24 cellular contexts compared by ENCODE assay signal in the genomic region with DNA sequence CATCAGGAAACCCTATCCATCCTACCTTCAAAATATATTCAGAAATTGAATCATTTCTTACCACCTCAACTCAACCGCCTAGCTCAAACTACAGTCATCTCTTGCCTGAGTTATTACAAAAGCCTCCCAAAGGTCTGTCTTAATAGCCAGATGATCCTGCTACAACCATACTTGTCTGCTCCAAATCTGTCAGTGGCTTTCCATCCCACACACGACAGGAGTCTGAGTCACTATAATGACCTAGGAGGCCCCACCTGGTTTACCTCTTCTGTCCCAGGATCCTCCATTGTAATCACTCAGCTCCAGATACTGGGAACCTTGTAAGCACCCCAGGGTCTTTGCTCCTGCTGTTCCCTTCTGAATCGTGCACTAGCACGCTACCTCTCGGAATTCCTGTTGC. TPM values are rescaled to one million over a fixed set of nuclear protein-coding genes. Genes with fewer than 3 reads are reported as not detected.
A peak's percentile ranks its signal among the peaks of the same experiment; 100 is the strongest.
DNase-seq lines count a peak whose midpoint lies in the region; ATAC-seq, FAIRE-seq and TF ChIP-seq lines count a peak whose summit lies in the region.
"Had no signal": no experiment of that assay in that cellular context is flagged by ENCODE, and none has a peak within 500 bp of the region (broad histone marks: within the 10 kb centered on the region; RNA-seq: fewer than 3 reads in every experiment).

No MANE protein-coding gene starts in this region.

- no peaks in the 10 kb centered on the region for H3K27me3 ChIP-seq in foreskin keratinocyte
- H3K27me3 ChIP-seq in dorsolateral prefrontal cortex: no peaks in the 10 kb centered on the region
- H3K27me3 ChIP-seq: BE2C had no signal

- H3K27ac Mint-ChIP-seq in activated T-cell treated with anti-CD3 and anti-CD28 coated beads, Interleukin-2, amount 50 U/mL, for 24 hours: peak overlapping the region; percentile 46
- H3K27ac Mint-ChIP-seq in activated T-helper 17 cell treated with anti-CD3 and anti-CD28 coated beads, Interleukin-2, amount 50 U/mL, for 72 hours: peak overlapping the region; percentile 77
- H3K27ac Mint-ChIP-seq: GM23338 had no signal

- FAIRE-seq in urothelium cell line (lab: Jason Lieb, UNC): no peak
- FAIRE-seq: D721Med, RCC 7860 had no signal

- H3K9me3 Mint-ChIP-seq in activated T-cell treated with anti-CD3 and anti-CD28 coated beads, Interleukin-2, amount 50 U/mL, for 24 hours: peaks cover 32% of the 10 kb centered on the region
- H3K9me3 Mint-ChIP-seq in activated T-helper 17 cell treated with anti-CD3 and anti-CD28 coated beads, Interleukin-2, amount 50 U/mL, for 72 hours: peaks cover 9% of the 10 kb centered on the region

- no peak for DNase-seq in activated T-cell treated with anti-CD3 and anti-CD28 coated beads, Interleukin-2, amount 50 U/mL, for 24 hours
- DNase-seq in activated T-cell treated with anti-CD3 and anti-CD28 coated beads, Interleukin-2, amount 50 U/mL, for 1 hour: no peak
- DNase-seq in stimulated activated CD4-positive, alpha-beta T cell treated with anti-CD3 and anti-CD28 coated beads, Interleukin-1b, Interleukin-23, amount 100 ng/mL, for 48 hours: peak; percentile 54
- no peak for DNase-seq in stimulated activated CD4-positive, alpha-beta T cell treated with anti-CD3 and anti-CD28 coated beads, Interleukin-2, amount 100 ng/mL, for 48 hours
- no peak for DNase-seq in foreskin keratinocyte
- DNase-seq in urothelium cell line (ENCODE audit: low spot score): no peak
- DNase-seq in dorsolateral prefrontal cortex: no peak
- DNase-seq: BE2C, DMS53, GDM1, KBM-7, MM.1S, NCI-H1048, NCI-H1417 treated with DMSO at 0.1 percent for 48 hours, NCI-H187, NCI-H446, NCI-H526 had no signal

- peaks cover 31% of the 10 kb centered on the region for H3K36me3 Mint-ChIP-seq in activated T-cell treated with anti-CD3 and anti-CD28 coated beads, Interleukin-2, amount 50 U/mL, for 24 hours (ENCODE audit: low read depth)
- H3K36me3 Mint-ChIP-seq in activated T-helper 17 cell treated with anti-CD3 and anti-CD28 coated beads, Interleukin-2, amount 50 U/mL, for 72 hours (ENCODE audit: low read depth): peaks cover 37% of the 10 kb centered on the region

- H3K27me3 Mint-ChIP-seq in activated T-cell treated with anti-CD3 and anti-CD28 coated beads, Interleukin-2, amount 50 U/mL, for 24 hours: no peaks in the 10 kb centered on the region
- H3K27me3 Mint-ChIP-seq in activated T-helper 17 cell treated with anti-CD3 and anti-CD28 coated beads, Interleukin-2, amount 50 U/mL, for 72 hours: no peaks in the 10 kb centered on the region

- no peak overlapping the region for H3K4me3 Mint-ChIP-seq in activated T-cell treated with anti-CD3 and anti-CD28 coated beads, Interleukin-2, amount 50 U/mL, for 24 hours
- H3K4me3 Mint-ChIP-seq in activated T-helper 17 cell treated with anti-CD3 and anti-CD28 coated beads, Interleukin-2, amount 50 U/mL, for 72 hours: peak overlapping the region; percentile 0
- H3K4me3 Mint-ChIP-seq: GM23338 had no signal

- peak; percentile 46 for ATAC-seq in activated T-helper 17 cell treated with anti-CD3 and anti-CD28 coated beads, Interleukin-2, amount 50 U/mL, for 72 hours (replicated peaks)
- peak; percentile 35 for ATAC-seq in foreskin keratinocyte
- ATAC-seq: GM23338 had no signal

- intact Hi-C loops in dorsolateral prefrontal cortex (cut with DNase I): no loop called here

- no peaks in the 10 kb centered on the region for H3K4me1 ChIP-seq in foreskin keratinocyte
- H3K4me1 ChIP-seq: BE2C, HAP-1 had no signal

- no peak for TF ChIP-seq CTCF in foreskin keratinocyte (conservative IDR thresholded peaks at IDR 0.05)
- no peak for TF ChIP-seq CTCF in dorsolateral prefrontal cortex (IDR thresholded peaks at IDR 0.05 in 54 of 56, conservative IDR thresholded peaks at IDR 0.05 in 2 of 56; ENCODE audit: low read depth in 1 of 56, partially characterized antibody in 56 of 56)

- H3K4me3 ChIP-seq in dorsolateral prefrontal cortex: no peak overlapping the region
- H3K4me3 ChIP-seq: GM23338, HAP-1 had no signal

- H3K4me1 Mint-ChIP-seq in activated T-cell treated with anti-CD3 and anti-CD28 coated beads, Interleukin-2, amount 50 U/mL, for 24 hours (ENCODE audit: low read depth): peaks cover 55% of the 10 kb centered on the region
- peaks cover 20% of the 10 kb centered on the region for H3K4me1 Mint-ChIP-seq in activated T-helper 17 cell treated with anti-CD3 and anti-CD28 coated beads, Interleukin-2, amount 50 U/mL, for 72 hours
- H3K4me1 Mint-ChIP-seq: GM23338 had no signal

- H3K27ac ChIP-seq in foreskin keratinocyte (no peak overlapping the region), dorsolateral prefrontal cortex (no peak overlapping the region)

RNA-seq across cellular contexts. Expression of a gene that starts 37.1 kb away (rescaled TPM):
- total RNA-seq in activated T-helper 17 cell treated with anti-CD3 and anti-CD28 coated beads, Interleukin-2, amount 50 U/mL, for 72 hours: 10 to 100 TPM; 57.4 to 63.3 TPM
- 1.9 and 2.1 TPM in 2 replicates for total RNA-seq in foreskin keratinocyte
- polyA plus RNA-seq in foreskin keratinocyte: 0.79 and 1.9 TPM in 2 replicates
- total RNA-seq in dorsolateral prefrontal cortex: 10 to 100 TPM in 13 of 120 experiments, 1 to 10 TPM in 107; 2.6 to 14.5 (median 7.0) TPM
- total RNA-seq: HT1080, OCI-LY7 had no signal
